ENCODE assay signal across 8 cellular contexts in genomic region chr3:184176377-184177330, GRCh38. TPM values are rescaled to one million over a fixed set of nuclear protein-coding genes. Genes with fewer than 3 reads are reported as not detected.
DNase-seq lines count a peak whose midpoint lies in the region; ATAC-seq and TF ChIP-seq lines count a peak whose summit lies in the region.

No MANE protein-coding gene starts in this region.

- H3K4me3 Mint-ChIP-seq in activated CD4-positive, alpha-beta T cell treated with anti-CD3 and anti-CD28 coated beads, Interleukin-2, amount 10 ng/mL, durations not matched to agents 7 days and 5 days = peak overlapping the region; percentile 91
- peak overlapping the region; percentile 95 for H3K4me3 Mint-ChIP-seq in chondrocyte (ENCODE audit: unreplicated experiment)

- H3K4me3 ChIP-seq in spleen = peak overlapping the region; percentile 79 to 96 (median 90)

- H3K36me3 ChIP-seq in spleen = peaks cover 0 to 64% (median 55%) of the 10 kb centered on the region in 6 donors

- 43 to 70% (median 54%) methylated on average over 11 to 19 of the region's 19 CpGs for WGBS in spleen, 5 donors

- ATAC-seq in GM19467 (IDR thresholded peaks at IDR 0.05; ENCODE audit: unreplicated experiment) = no peak

- no peaks in the 10 kb centered on the region for H3K27me3 ChIP-seq in spleen (replicated peaks in 1 of 7)

- H3K4me1 Mint-ChIP-seq in activated CD4-positive, alpha-beta T cell treated with anti-CD3 and anti-CD28 coated beads, Interleukin-2, amount 10 ng/mL, durations not matched to agents 7 days and 5 days = peaks cover 39% of the 10 kb centered on the region
- peaks cover 58% of the 10 kb centered on the region for H3K4me1 Mint-ChIP-seq in chondrocyte (ENCODE audit: low read depth)

- intact Hi-C loops in spleen (cut with DNase I; ENCODE audit: low total_unique reads) = no loop called here

- peaks cover 43% of the 10 kb centered on the region for H3K36me3 Mint-ChIP-seq in activated CD4-positive, alpha-beta T cell treated with anti-CD3 and anti-CD28 coated beads, Interleukin-2, amount 10 ng/mL, durations not matched to agents 7 days and 5 days (ENCODE audit: low read depth)
- peaks cover 32% of the 10 kb centered on the region for H3K36me3 Mint-ChIP-seq in chondrocyte (ENCODE audit: low read depth)

- H3K4me1 ChIP-seq in spleen = peaks cover 28 to 57% (median 41%) of the 10 kb centered on the region in 6 donors

- H3K27me3 Mint-ChIP-seq in activated CD4-positive, alpha-beta T cell treated with anti-CD3 and anti-CD28 coated beads, Interleukin-2, amount 10 ng/mL, durations not matched to agents 7 days and 5 days = no peaks in the 10 kb centered on the region
- H3K27me3 Mint-ChIP-seq in chondrocyte (ENCODE audit: low read depth) = no peaks in the 10 kb centered on the region

- no peak for TF ChIP-seq POLR2A in spleen (IDR thresholded peaks at IDR 0.05)

- CTCF ChIA-PET in activated CD4-positive, alpha-beta T cell treated with anti-CD3 and anti-CD28 coated beads, Interleukin-2, amount 10 ng/mL, durations not matched to agents 7 days and 5 days (lab: Charles Lee) = interaction anchor here (1.0 kb wide), 2 partner anchors 9 to 42 kb away, joined by 3 read pairs; partner anchors contain the start of gene ABCF3

- peak overlapping the region; percentile 29 to 97 (median 92) for H3K27ac ChIP-seq in spleen

- TF ChIP-seq CTCF in chondrocyte (IDR thresholded peaks at IDR 0.05) = no peak
- no peak for TF ChIP-seq CTCF in spleen (IDR thresholded peaks at IDR 0.05 in 8 of 11, conservative IDR thresholded peaks at IDR 0.05 in 3 of 11)

- no peak for DNase-seq in activated CD4-positive, alpha-beta T cell treated with anti-CD3 and anti-CD28 coated beads, Interleukin-2, amount 10 ng/mL, durations not matched to agents 7 days and 5 days
- DNase-seq in activated CD4-positive, alpha-beta T cell treated with anti-CD3 and anti-CD28 coated beads for 1 hour = no peak
- DNase-seq in OCI-M2 (lab: John Stamatoyannopoulos, UW; ENCODE audit: unreplicated experiment) = peak; percentile 46
- DNase-seq in chondrocyte (ENCODE audit: low spot score) = peak; percentile 94
- DNase-seq in kidney glomerular epithelial cell (lab: John Stamatoyannopoulos, UW) = peak; percentile 95
- DNase-seq in spleen = peak; percentile 83
- no peak for DNase-seq in NCI-H2107 (lab: John Stamatoyannopoulos, UW)

- H3K9me3 Mint-ChIP-seq in activated CD4-positive, alpha-beta T cell treated with anti-CD3 and anti-CD28 coated beads, Interleukin-2, amount 10 ng/mL, durations not matched to agents 7 days and 5 days = no peaks in the 10 kb centered on the region
- no peaks in the 10 kb centered on the region for H3K9me3 Mint-ChIP-seq in chondrocyte (ENCODE audit: low read depth)

- POLR2A ChIA-PET in activated CD4-positive, alpha-beta T cell treated with anti-CD3 and anti-CD28 coated beads, Interleukin-2, amount 10 ng/mL, durations not matched to agents 7 days and 5 days (lab: Charles Lee) = no interaction called here

- no peaks in the 10 kb centered on the region for H3K9me3 ChIP-seq in spleen

- no peak overlapping the region for H3K27ac Mint-ChIP-seq in activated CD4-positive, alpha-beta T cell treated with anti-CD3 and anti-CD28 coated beads, Interleukin-2, amount 10 ng/mL, durations not matched to agents 7 days and 5 days
- peak overlapping the region; percentile 95 for H3K27ac Mint-ChIP-seq in chondrocyte (ENCODE audit: unreplicated experiment)

RNA-seq across cellular contexts. Expression of gene AP2M1, which starts 2.0 kb away (rescaled TPM):
- total RNA-seq in activated CD4-positive, alpha-beta T cell treated with anti-CD3 and anti-CD28 coated beads, Interleukin-2, amount 10 ng/mL, durations not matched to agents 7 days and 5 days = 100 to 1,000 TPM; 222 to 223 TPM
- total RNA-seq in chondrocyte (455 to 492 TPM (median 488 TPM) in 3 replicates), spleen (100 to 1,000 TPM; 192 to 254 (median 204) TPM)
- 100 to 1,000 TPM in 2 of 3 donors, 10 to 100 TPM in 1; 98.7 to 155 (median 137) TPM for polyA plus RNA-seq in spleen

RNA-seq across cellular contexts. Expression of gene ABCF3, which starts 9.3 kb away (rescaled TPM):
- total RNA-seq in activated CD4-positive, alpha-beta T cell treated with anti-CD3 and anti-CD28 coated beads, Interleukin-2, amount 10 ng/mL, durations not matched to agents 7 days and 5 days = 10 to 100 TPM; 62.2 to 64.4 TPM
- 52.8 to 68.9 TPM (median 53.8 TPM) in 3 replicates for total RNA-seq in chondrocyte
- 10 to 100 TPM; 46.4 to 90.7 (median 69.8) TPM for total RNA-seq in spleen
- polyA plus RNA-seq in spleen = 10 to 100 TPM; 35.3 to 67.3 (median 61.2) TPM

RNA-seq across cellular contexts. Expression of gene DVL3, which starts 21.5 kb away (rescaled TPM):
- 10 to 100 TPM; 35.0 to 36.3 TPM for total RNA-seq in activated CD4-positive, alpha-beta T cell treated with anti-CD3 and anti-CD28 coated beads, Interleukin-2, amount 10 ng/mL, durations not matched to agents 7 days and 5 days
- total RNA-seq in chondrocyte (88.1 to 113 TPM (median 102 TPM) in 3 replicates), spleen (10 to 100 TPM; 40.3 to 67.3 (median 54.2) TPM)
- 10 to 100 TPM; 12.3 to 28.2 (median 15.8) TPM for polyA plus RNA-seq in spleen

RNA-seq across cellular contexts. Expression of gene EIF2B5, which starts 41.5 kb away (rescaled TPM):
- total RNA-seq in activated CD4-positive, alpha-beta T cell treated with anti-CD3 and anti-CD28 coated beads, Interleukin-2, amount 10 ng/mL, durations not matched to agents 7 days and 5 days = 10 to 100 TPM; 53.0 to 60.0 TPM
- total RNA-seq in chondrocyte (24.0 to 31.8 TPM (median 26.1 TPM) in 3 replicates), spleen (10 to 100 TPM; 40.4 to 50.7 (median 46.3) TPM)
- polyA plus RNA-seq in spleen = 10 to 100 TPM; 40.4 to 55.7 (median 52.8) TPM

RNA-seq across cellular contexts. Expression of gene VWA5B2, which starts 52.7 kb away (rescaled TPM):
- not detected for total RNA-seq in activated CD4-positive, alpha-beta T cell treated with anti-CD3 and anti-CD28 coated beads, Interleukin-2, amount 10 ng/mL, durations not matched to agents 7 days and 5 days
- total RNA-seq in chondrocyte (0.25 TPM in 1 of 3 replicates, not detected in the others), spleen (under 1 TPM in 2 of 7 donors, not detected in 5; 0.28 to 0.68 TPM)
- under 1 TPM; 0.02 to 0.08 (median 0.03) TPM for polyA plus RNA-seq in spleen

Comparison
In these comparisons a context has a peak if more than half of its experiments do, and no peak if none do; other contexts are left out.
1. DNase-seq: peak in OCI-M2 (single experiment), chondrocyte (single experiment), kidney glomerular epithelial cell (single experiment) and spleen (single experiment); none in activated CD4-positive, alpha-beta T cell treated with anti-CD3 and anti-CD28 coated beads, Interleukin-2, amount 10 ng/mL, durations not matched to agents 7 days and 5 days (single experiment), activated CD4-positive, alpha-beta T cell treated with anti-CD3 and anti-CD28 coated beads for 1 hour (single experiment) and NCI-H2107 (single experiment).